Comparison of ENCODE assay signal across 19 cellular contexts in genomic region chr9:127087411-127087810, GRCh38. TPM values are rescaled to one million over a fixed set of nuclear protein-coding genes. Genes with fewer than 3 reads are reported as not detected.
DNase-seq lines count a peak whose midpoint lies in the region; ATAC-seq and TF ChIP-seq lines count a peak whose summit lies in the region.
"Had no signal": no experiment of that assay in that cellular context is flagged by ENCODE, and none has a peak within 500 bp of the region (broad histone marks: within the 10 kb centered on the region; RNA-seq: fewer than 3 reads in every experiment).

No MANE protein-coding gene starts in this region.

- no peaks in the 10 kb centered on the region for H3K4me1 Mint-ChIP-seq in osteocyte (ENCODE audit: unreplicated experiment)
- peaks cover 4% of the 10 kb centered on the region for H3K4me1 Mint-ChIP-seq in type B pancreatic cell (ENCODE audit: unreplicated experiment)
- H3K4me1 Mint-ChIP-seq: CD14-positive monocyte had no signal

- H3K27ac Mint-ChIP-seq in osteocyte (ENCODE audit: unreplicated experiment) (no peak overlapping the region), type B pancreatic cell (no peak overlapping the region)
- H3K27ac Mint-ChIP-seq: CD4-positive, alpha-beta T cell; HFFc6 had no signal

- no peak overlapping the region for H3K27ac ChIP-seq in coronary artery
- H3K27ac ChIP-seq: BLaER1 treated with 17β-estradiol and CSF1 and Interleukin-3, amounts not matched to agents 10 nM and 100 nM had no signal

- H3K36me3 Mint-ChIP-seq in osteocyte (ENCODE audit: unreplicated experiment) = peaks cover 30% of the 10 kb centered on the region
- peaks cover 14% of the 10 kb centered on the region for H3K36me3 Mint-ChIP-seq in type B pancreatic cell
- H3K36me3 Mint-ChIP-seq: CD14-positive monocyte had no signal

- no peak for ATAC-seq in HG02973 (IDR thresholded peaks at IDR 0.05; ENCODE audit: unreplicated experiment)
- ATAC-seq: GM12878 had no signal

- TF ChIP-seq CTCF in coronary artery (IDR thresholded peaks at IDR 0.05) (no peak), osteocyte (IDR thresholded peaks at IDR 0.05) (no peak), type B pancreatic cell (conservative IDR thresholded peaks at IDR 0.05) (no peak)

- no peaks in the 10 kb centered on the region for H3K9me3 Mint-ChIP-seq in osteocyte (ENCODE audit: unreplicated experiment)
- no peaks in the 10 kb centered on the region for H3K9me3 Mint-ChIP-seq in type B pancreatic cell
- H3K9me3 Mint-ChIP-seq: CD14-positive monocyte; CD4-positive, alpha-beta T cell; CD8-positive, alpha-beta memory T cell; HFFc6 had no signal

- H3K4me3 Mint-ChIP-seq in osteocyte (ENCODE audit: unreplicated experiment) = no peak overlapping the region
- no peak overlapping the region for H3K4me3 Mint-ChIP-seq in type B pancreatic cell
- H3K4me3 Mint-ChIP-seq: CD14-positive monocyte; CD4-positive, alpha-beta T cell; CD8-positive, alpha-beta memory T cell; HFFc6 had no signal

- DNase-seq in coronary artery (ENCODE audit: low spot score) (peak; percentile 14), islet precursor cell (peak; percentile 17), osteocyte (ENCODE audit: extremely low spot score, unreplicated experiment) (peak; percentile 44), type B pancreatic cell (ENCODE audit: extremely low spot score, unreplicated experiment) (peak; percentile 48), dermis blood vessel endothelial cell (no peak)
- DNase-seq: BE2C; CD4-positive, alpha-beta T cell; CD8-positive, alpha-beta memory T cell; DMS 273 treated with DMSO at 0.1 percent for 48 hours; DMS79; EL; GDM1; GOT3; HFFc6 had no signal

- no peak overlapping the region for H3K4me3 ChIP-seq in coronary artery
- H3K4me3 ChIP-seq: BLaER1 treated with 17β-estradiol and CSF1 and Interleukin-3, amounts not matched to agents 10 nM and 100 nM; GM12878; HAP-1 had no signal

- H3K27me3 Mint-ChIP-seq in osteocyte (ENCODE audit: unreplicated experiment) = no peaks in the 10 kb centered on the region
- H3K27me3 Mint-ChIP-seq in type B pancreatic cell = no peaks in the 10 kb centered on the region
- H3K27me3 Mint-ChIP-seq: CD8-positive, alpha-beta memory T cell had no signal

RNA-seq across cellular contexts. Expression of gene ANGPTL2, which starts 35.0 kb away (rescaled TPM):
- 34.8 and 40.0 TPM in 2 replicates for total RNA-seq in osteocyte
- total RNA-seq in type B pancreatic cell (ENCODE audit: low replicate concordance) = 5.4 and 20.6 TPM in 2 replicates
- 12.3 and 14.9 TPM in 2 replicates for total RNA-seq in dermis blood vessel endothelial cell
- total RNA-seq: CD4-positive, alpha-beta T cell; CD8-positive, alpha-beta memory T cell had no signal
